In the genomic region with DNA sequence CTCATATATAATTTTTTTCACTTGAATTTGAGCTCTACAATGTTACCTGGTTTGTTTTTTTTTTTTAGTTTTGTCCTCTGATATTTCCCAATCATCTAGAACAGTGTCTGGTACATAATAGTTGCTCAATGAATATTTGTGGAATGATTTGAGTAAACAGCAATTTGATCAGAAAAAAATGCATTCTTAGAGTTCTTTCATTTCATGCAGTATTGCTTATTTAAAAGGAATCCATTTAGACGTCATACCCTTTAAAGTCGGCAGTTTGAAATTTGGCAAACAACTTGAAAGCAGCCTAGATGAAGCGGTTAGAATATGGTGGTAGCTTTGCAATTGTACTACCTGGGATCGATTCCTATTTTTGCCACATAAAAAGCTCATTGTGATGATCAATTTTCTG, we compare ENCODE assay signal across 18 cellular contexts.
A peak's percentile ranks its signal among the peaks of the same experiment; 100 is the strongest.
DNase-seq lines count a peak whose midpoint lies in the region; ATAC-seq and TF ChIP-seq lines count a peak whose summit lies in the region.
"Had no signal": no experiment of that assay in that cellular context is flagged by ENCODE, and none has a peak within 500 bp of the region (broad histone marks: within the 10 kb centered on the region; RNA-seq: fewer than 3 reads in every experiment).

No MANE protein-coding gene starts in this region.

- H3K27me3 Mint-ChIP-seq in HFFc6 (ENCODE audit: insufficient read depth): no peaks in the 10 kb centered on the region
- H3K27me3 Mint-ChIP-seq in activated T-helper 17 cell treated with anti-CD3 and anti-CD28 coated beads, Interleukin-2, amount 50 U/mL, for 72 hours: peaks cover 5% of the 10 kb centered on the region
- H3K27me3 Mint-ChIP-seq: CD8-positive, alpha-beta memory T cell had no signal

- no peak overlapping the region for H3K4me3 Mint-ChIP-seq in HFFc6
- no peak overlapping the region for H3K4me3 Mint-ChIP-seq in activated T-helper 17 cell treated with anti-CD3 and anti-CD28 coated beads, Interleukin-2, amount 50 U/mL, for 72 hours
- H3K4me3 Mint-ChIP-seq: CD8-positive, alpha-beta memory T cell had no signal

- H3K27ac Mint-ChIP-seq in HFFc6: no peak overlapping the region; the same call in 1 of the 2 replicates
- no peak overlapping the region for H3K27ac Mint-ChIP-seq in activated T-helper 17 cell treated with anti-CD3 and anti-CD28 coated beads, Interleukin-2, amount 50 U/mL, for 72 hours
- H3K27ac Mint-ChIP-seq: CD8-positive, alpha-beta memory T cell had no signal

- H3K4me1 Mint-ChIP-seq in HFFc6 (ENCODE audit: low read depth): peaks cover 41% of the 10 kb centered on the region
- H3K4me1 Mint-ChIP-seq in activated T-helper 17 cell treated with anti-CD3 and anti-CD28 coated beads, Interleukin-2, amount 50 U/mL, for 72 hours: peaks cover 6% of the 10 kb centered on the region
- H3K4me1 Mint-ChIP-seq: CD8-positive, alpha-beta memory T cell had no signal

- DNase-seq in AG10803 (ENCODE audit: low read depth): peak; percentile 76
- DNase-seq in HFFc6: peak; percentile 50
- peak; percentile 90 for DNase-seq in choroid plexus epithelial cell (ENCODE audit: low read depth)
- peak; percentile 96 for DNase-seq in iris pigment epithelial cell (ENCODE audit: low read depth)
- no peak for DNase-seq in iPS-NIHi7 (ENCODE audit: extremely low spot score)
- no peak for DNase-seq in T1000 (lab: John Stamatoyannopoulos, UW)
- DNase-seq in COLO829 (ENCODE audit: low spot score): no peak
- DNase-seq: CD8-positive, alpha-beta memory T cell; DMS79 treated with DMSO at 0.1 percent for 48 hours; GF-D8; GOT3; NCI-H1092; NCI-H146; NCI-H2081 treated with DMSO at 0.1 percent for 48 hours had no signal

- no peak for ATAC-seq in activated T-helper 17 cell treated with anti-CD3 and anti-CD28 coated beads, Interleukin-2, amount 50 U/mL, for 72 hours (replicated peaks)
- ATAC-seq: Panc1 had no signal

- no peak overlapping the region for H3K4me3 ChIP-seq in AG10803 (ENCODE audit: low read length)
- no peak overlapping the region for H3K4me3 ChIP-seq in choroid plexus epithelial cell (ENCODE audit: low read depth, low read length)
- H3K4me3 ChIP-seq: BLaER1, MG63 had no signal

- no peaks in the 10 kb centered on the region for H3K36me3 Mint-ChIP-seq in HFFc6 (ENCODE audit: low read depth)
- no peaks in the 10 kb centered on the region for H3K36me3 Mint-ChIP-seq in activated T-helper 17 cell treated with anti-CD3 and anti-CD28 coated beads, Interleukin-2, amount 50 U/mL, for 72 hours (ENCODE audit: low read depth)
- H3K36me3 Mint-ChIP-seq: CD8-positive, alpha-beta memory T cell had no signal

- TF ChIP-seq CTCF in AG10803 (conservative IDR thresholded peaks at IDR 0.05; ENCODE audit: low read length): no peak
- no peak for TF ChIP-seq CTCF in HFFc6 (IDR thresholded peaks at IDR 0.05)
- TF ChIP-seq CTCF in choroid plexus epithelial cell (conservative IDR thresholded peaks at IDR 0.05; ENCODE audit: low read depth, low read length): no peak

- H3K9me3 Mint-ChIP-seq in HFFc6: no peaks in the 10 kb centered on the region
- peaks cover 5% of the 10 kb centered on the region for H3K9me3 Mint-ChIP-seq in activated T-helper 17 cell treated with anti-CD3 and anti-CD28 coated beads, Interleukin-2, amount 50 U/mL, for 72 hours

Comparison
In these comparisons a context has a peak if more than half of its experiments do, and no peak if none do; other contexts are left out.
1. DNase-seq: peak in AG10803 (single experiment), HFFc6 (single experiment), choroid plexus epithelial cell (single experiment) and iris pigment epithelial cell (single experiment); none in iPS-NIHi7 (single experiment), T1000 (single experiment) and COLO829 (single experiment).